ENCODE assay signal across 8 cellular contexts in genomic region chr20:32484221-32485125, GRCh38.
A peak's percentile ranks its signal among the peaks of the same experiment; 100 is the strongest.
DNase-seq lines count a peak whose midpoint lies in the region; ATAC-seq and TF ChIP-seq lines count a peak whose summit lies in the region.

No MANE protein-coding gene starts in this region.

- TF ChIP-seq CTCF in GM13976 (IDR thresholded peaks at IDR 0.05; ENCODE audit: borderline replicate concordance, control extremely low read depth, extremely low read depth, insufficient read depth, missing control alignments) (no peak), left ventricle myocardium inferior (IDR thresholded peaks at IDR 0.05; ENCODE audit: borderline replicate concordance) (no peak)

- peaks cover 52% of the 10 kb centered on the region for H3K4me1 Mint-ChIP-seq in activated naive CD4-positive, alpha-beta T cell treated with anti-CD3 and anti-CD28 coated beads, Interleukin-2, amount 50 U/mL, for 24 hours

- H3K4me3 ChIP-seq in NT2/D1 (ENCODE audit: insufficient read length, low read depth) (peak overlapping the region; percentile 67), left ventricle myocardium inferior (peak overlapping the region; percentile 85)

- ATAC-seq in GM21528 (IDR thresholded peaks at IDR 0.05; ENCODE audit: low FRiP score, unreplicated experiment) = no peak

- in situ Hi-C loops in GM13976 (cut with MboI; ENCODE audit: low sequenced_read_pairs, unreplicated experiment) = no loop called here

- H3K9me3 ChIP-seq in NT2/D1 (ENCODE audit: insufficient read depth, low read length) (peaks cover 4% of the 10 kb centered on the region; the same call in 1 of the 2 replicates), left ventricle myocardium inferior (replicated peaks) (no peaks in the 10 kb centered on the region)

- no peaks in the 10 kb centered on the region for H3K27me3 Mint-ChIP-seq in activated naive CD4-positive, alpha-beta T cell treated with anti-CD3 and anti-CD28 coated beads, Interleukin-2, amount 50 U/mL, for 24 hours

- H3K36me3 ChIP-seq in NT2/D1 (ENCODE audit: insufficient read depth, insufficient read length, low read length) = peaks cover 3% of the 10 kb centered on the region
- no peaks in the 10 kb centered on the region for H3K36me3 ChIP-seq in left ventricle myocardium inferior

- no peaks in the 10 kb centered on the region for H3K27me3 ChIP-seq in NT2/D1 (ENCODE audit: insufficient read depth, insufficient read length)
- no peaks in the 10 kb centered on the region for H3K27me3 ChIP-seq in left ventricle myocardium inferior (ENCODE audit: low read depth)

- H3K4me3 Mint-ChIP-seq in activated naive CD4-positive, alpha-beta T cell treated with anti-CD3 and anti-CD28 coated beads, Interleukin-2, amount 50 U/mL, for 24 hours = peak overlapping the region; percentile 95

- H3K27ac Mint-ChIP-seq in activated naive CD4-positive, alpha-beta T cell treated with anti-CD3 and anti-CD28 coated beads, Interleukin-2, amount 50 U/mL, for 24 hours = peak overlapping the region; percentile 95

- peak overlapping the region; percentile 88 for H3K27ac ChIP-seq in left ventricle myocardium inferior (replicated peaks)

- H3K4me1 ChIP-seq in NT2/D1 (ENCODE audit: insufficient read depth, insufficient read length) = peaks cover 10% of the 10 kb centered on the region
- peaks cover 53% of the 10 kb centered on the region for H3K4me1 ChIP-seq in left ventricle myocardium inferior

- H3K9me3 Mint-ChIP-seq in activated naive CD4-positive, alpha-beta T cell treated with anti-CD3 and anti-CD28 coated beads, Interleukin-2, amount 50 U/mL, for 24 hours = peaks cover 8% of the 10 kb centered on the region

- H3K36me3 Mint-ChIP-seq in activated naive CD4-positive, alpha-beta T cell treated with anti-CD3 and anti-CD28 coated beads, Interleukin-2, amount 50 U/mL, for 24 hours = peaks cover 11% of the 10 kb centered on the region

- DNase-seq in GM13976 (ENCODE audit: low spot score) = peak; percentile 49
- no peak for DNase-seq in NT2/D1 (ENCODE audit: low read depth, low spot score)
- DNase-seq in left ventricle myocardium inferior = peak; percentile 36
- DNase-seq in retina = peak; percentile 89
- DNase-seq in iPS-NIHi7 (ENCODE audit: extremely low spot score) = no peak
- no peak for DNase-seq in GM19238 (ENCODE audit: insufficient read length, low spot score)

- H3K9ac ChIP-seq in NT2/D1 (ENCODE audit: insufficient read length, low read depth) = peak overlapping the region; percentile 85

- intact Hi-C loops in left ventricle myocardium inferior (cut with micrococcal nuclease) = loop anchor here (10.0 kb wide), 1 partner anchor 120 kb away; no protein-coding TSS in a partner anchor

Comparison
In these comparisons a context has a peak if more than half of its experiments do, and no peak if none do; other contexts are left out.
1. DNase-seq: peak in GM13976 (single experiment), left ventricle myocardium inferior (single experiment) and retina (single experiment); none in NT2/D1 (single experiment), iPS-NIHi7 (single experiment) and GM19238 (single experiment).